Comparison of ENCODE assay signal across 9 cellular contexts in genomic region chr11:3069425-3069824, GRCh38.
"Had no signal": no experiment of that assay in that cellular context is flagged by ENCODE, and none has a peak within 500 bp of the region (broad histone marks: within the 10 kb centered on the region; RNA-seq: fewer than 3 reads in every experiment).

No MANE protein-coding gene starts in this region.

- H2AFZ ChIP-seq: GM23248 had no signal

- H3K4me3 Mint-ChIP-seq: H9, HFFc6 had no signal

- H3K27ac ChIP-seq: GM23248, HL-60 had no signal

- H3K27ac Mint-ChIP-seq: H9, HFFc6 had no signal

- FAIRE-seq: H54 had no signal

- H3K9ac ChIP-seq: GM23248 had no signal

- H3K9me3 Mint-ChIP-seq: HFFc6 had no signal

- H3K4me3 ChIP-seq: GM23248 had no signal

- DNase-seq: GM23248, GOT3, H9, HCEC 1CT, HFFc6, IMR-90, KBM-7 had no signal
